In the genomic region with DNA sequence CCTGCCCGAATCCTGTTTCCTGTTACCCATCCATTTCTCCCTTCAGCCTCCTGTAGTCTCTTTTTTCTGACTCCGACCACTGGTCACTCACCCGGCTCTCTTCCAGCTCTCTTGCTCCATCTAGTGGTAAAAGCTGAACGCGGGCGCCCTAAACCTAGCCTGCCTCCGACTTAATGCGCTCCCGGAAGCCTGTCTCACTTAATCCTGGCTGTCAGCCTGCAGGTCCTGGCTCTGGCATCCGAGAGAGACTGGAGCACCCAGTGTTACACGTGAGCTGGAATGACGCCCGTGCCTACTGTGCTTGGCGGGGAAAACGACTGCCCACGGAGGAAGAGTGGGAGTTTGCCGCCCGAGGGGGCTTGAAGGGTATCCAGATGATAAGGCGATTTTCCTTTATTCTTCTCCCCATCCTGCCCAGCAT, we compare ENCODE assay signal across 8 cellular contexts. TPM values are rescaled to one million over a fixed set of nuclear protein-coding genes. Genes with fewer than 3 reads are reported as not detected.
DNase-seq lines count a peak whose midpoint lies in the region; ATAC-seq and TF ChIP-seq lines count a peak whose summit lies in the region.

No MANE protein-coding gene starts in this region.

- intact Hi-C loops in CD4-positive, alpha-beta T cell (cut with DNase I, micrococcal nuclease) = loop anchor here (1.0 to 2.0 kb wide), 3 partner anchors 40 to 433 kb away; no protein-coding TSS in a partner anchor

- CTCF ChIA-PET in CD4-positive, alpha-beta T cell (lab: Charles Lee) = interaction anchor here (0.6 to 2.7 kb wide), 8 partner anchors 9 to 431 kb away, joined by 3 to 18 read pairs (median 6); partner anchors contain the start of genes PSPH and SUMF2

- H3K4me1 Mint-ChIP-seq in CD4-positive, alpha-beta T cell (ENCODE audit: low read depth) = peaks cover 6% of the 10 kb centered on the region

- no peak overlapping the region for H3K27ac Mint-ChIP-seq in CD4-positive, alpha-beta T cell

- peaks cover 46% of the 10 kb centered on the region for H3K36me3 Mint-ChIP-seq in CD4-positive, alpha-beta T cell (ENCODE audit: low read depth)

- H3K36me3 ChIP-seq in lung (ENCODE audit: control insufficient read depth in 2 of 2, insufficient read depth in 2 of 2, low read length in 2 of 2) = peaks cover 3 to 21% of the 10 kb centered on the region in 2 donors

- no peak overlapping the region for H3K4me3 ChIP-seq in lung

- peak; percentile 42 to 69 (median 54) for DNase-seq in CD4-positive, alpha-beta T cell
- DNase-seq in NCI-H526 (lab: John Stamatoyannopoulos, UW) (peak; percentile 73 to 85), dermis blood vessel endothelial cell (peak; percentile 94), lung (ENCODE audit: low spot score) (peak; percentile 93)
- DNase-seq in activated CD4-positive, alpha-beta T cell treated with anti-CD3 and anti-CD28 coated beads, Interleukin-2, amount 50 U/mL, for 1 hour = peak; percentile 56
- peak; percentile 40 for DNase-seq in stimulated activated CD8-positive, alpha-beta memory T cell treated with anti-CD3 and anti-CD28 coated beads, Interleukin-15, amount 100 ng/mL, for 24 hours (ENCODE audit: low read depth)

- peak; percentile 82 for ATAC-seq in CD4-positive, alpha-beta T cell (ENCODE audit: poor library complexity)
- ATAC-seq in GM19351 (IDR thresholded peaks at IDR 0.05; ENCODE audit: unreplicated experiment) (peak; percentile 94), HG03432 (IDR thresholded peaks at IDR 0.05; ENCODE audit: unreplicated experiment) (peak; percentile 95), lung (ENCODE audit: insufficient read depth, low FRiP score) (peak; percentile 92)

- peaks cover 0 to 2% of the 10 kb centered on the region in 2 donors for H3K4me1 ChIP-seq in lung (ENCODE audit: control insufficient read depth in 2 of 2, insufficient read depth in 2 of 2, low read length in 2 of 2)

- WGBS in lung, 2 donors = 19 to 29% methylated on average over 19 of the region's 19 CpGs

- H3K27me3 ChIP-seq in CD4-positive, alpha-beta T cell (ENCODE audit: control insufficient read depth, insufficient read depth, low read length) = no peaks in the 10 kb centered on the region
- no peaks in the 10 kb centered on the region for H3K27me3 ChIP-seq in lung (ENCODE audit: control insufficient read depth, insufficient read depth)

- POLR2A ChIA-PET in CD4-positive, alpha-beta T cell (lab: Charles Lee) = interaction anchor here (1.1 to 1.9 kb wide), 3 partner anchors 9 to 69 kb away, joined by 3 to 13 read pairs (median 4); partner anchors contain the start of genes CHCHD2 and SUMF2

- H3K4me3 Mint-ChIP-seq in CD4-positive, alpha-beta T cell = no peak overlapping the region

- TF ChIP-seq CTCF in CD4-positive, alpha-beta T cell (IDR thresholded peaks at IDR 0.05) = peak; percentile 95
- peak; percentile 88 for TF ChIP-seq CTCF in lung (IDR thresholded peaks at IDR 0.05; ENCODE audit: control extremely low read depth, extremely low read depth)

- H3K27ac ChIP-seq in CD4-positive, alpha-beta T cell (ENCODE audit: low read depth, low read length) = no peak overlapping the region
- H3K27ac ChIP-seq in lung (ENCODE audit: low read depth in 1 of 2, low read length in 1 of 2) = peak overlapping the region in 1 of 2 donors; percentile 6

- H3K27me3 Mint-ChIP-seq in CD4-positive, alpha-beta T cell = no peaks in the 10 kb centered on the region

- H3K9me3 ChIP-seq in CD4-positive, alpha-beta T cell (ENCODE audit: control insufficient read depth, low read length) = no peaks in the 10 kb centered on the region
- no peaks in the 10 kb centered on the region for H3K9me3 ChIP-seq in lung (ENCODE audit: control insufficient read depth in 2 of 2, insufficient read depth in 1 of 2, low read length in 1 of 2)

- H3K9me3 Mint-ChIP-seq in CD4-positive, alpha-beta T cell = no peaks in the 10 kb centered on the region

RNA-seq across cellular contexts. Expression of gene SUMF2, which starts 10.3 kb away (rescaled TPM):
- total RNA-seq in CD4-positive, alpha-beta T cell = 100 to 1,000 TPM in 1 of 2 experiments, 10 to 100 TPM in 1; 95.8 to 102 TPM
- total RNA-seq in dermis blood vessel endothelial cell = 193 and 206 TPM in 2 replicates
- total RNA-seq in lung = 100 to 1,000 TPM; 115 to 141 TPM
- 100 to 1,000 TPM in 1 of 2 donors, 10 to 100 TPM in 1; 92.1 to 147 TPM for polyA plus RNA-seq in lung

RNA-seq across cellular contexts. Expression of gene PHKG1, which starts 18.4 kb away (rescaled TPM):
- total RNA-seq in CD4-positive, alpha-beta T cell = 10 to 100 TPM in 1 of 2 experiments, 1 to 10 TPM in 1; 9.7 to 11.5 TPM
- total RNA-seq in dermis blood vessel endothelial cell (0.34 and 0.60 TPM in 2 replicates), lung (1 to 10 TPM; 1.6 to 1.8 TPM)
- 1 to 10 TPM in 1 of 2 donors, under 1 TPM in 1; 0.71 to 1.0 TPM for polyA plus RNA-seq in lung

RNA-seq across cellular contexts. Expression of gene CCT6A, which starts 22.8 kb away (rescaled TPM):
- total RNA-seq in CD4-positive, alpha-beta T cell = 10 to 100 TPM; 31.8 to 33.0 TPM
- total RNA-seq in dermis blood vessel endothelial cell (201 and 240 TPM in 2 replicates), lung (10 to 100 TPM; 88.1 to 92.9 TPM)
- 100 to 1,000 TPM; 115 to 196 TPM for polyA plus RNA-seq in lung

RNA-seq across cellular contexts. Expression of gene PSPH, which starts 23.1 kb away (rescaled TPM):
- total RNA-seq in CD4-positive, alpha-beta T cell = 1 to 10 TPM; 1.2 to 1.9 TPM
- 42.4 and 45.1 TPM in 2 replicates for total RNA-seq in dermis blood vessel endothelial cell
- total RNA-seq in lung = 10 to 100 TPM; 16.9 to 18.5 TPM
- 1 to 10 TPM; 5.9 to 7.8 TPM for polyA plus RNA-seq in lung

RNA-seq across cellular contexts. Expression of gene CHCHD2, which starts 31.9 kb away (rescaled TPM):
- 100 to 1,000 TPM; 250 to 252 TPM for total RNA-seq in CD4-positive, alpha-beta T cell
- 216 and 387 TPM in 2 replicates for total RNA-seq in dermis blood vessel endothelial cell
- total RNA-seq in lung = 100 to 1,000 TPM; 179 to 301 TPM
- 100 to 1,000 TPM; 275 to 617 TPM for polyA plus RNA-seq in lung

Comparison
In these comparisons a context has a peak if more than half of its experiments do, and no peak if none do; other contexts are left out.
1. DNase-seq: peak in every context shown above with its lines; median percentile 94 in dermis blood vessel endothelial cell; 93 in lung; 79 in NCI-H526; 56 in activated CD4-positive, alpha-beta T cell treated with anti-CD3 and anti-CD28 coated beads, Interleukin-2, amount 50 U/mL, for 1 hour; 54 in CD4-positive, alpha-beta T cell; 40 in stimulated activated CD8-positive, alpha-beta memory T cell treated with anti-CD3 and anti-CD28 coated beads, Interleukin-15, amount 100 ng/mL, for 24 hours.